ENCODE assay signal across 23 cellular contexts in genomic region chr14:94615254-94615653, GRCh38. TPM values are rescaled to one million over a fixed set of nuclear protein-coding genes. Genes with fewer than 3 reads are reported as not detected.
"Had no signal": no experiment of that assay in that cellular context is flagged by ENCODE, and none has a peak within 500 bp of the region (broad histone marks: within the 10 kb centered on the region; RNA-seq: fewer than 3 reads in every experiment).

No MANE protein-coding gene starts in this region.

- DNase-seq: effector memory CD8-positive, alpha-beta T cell; esophagus squamous epithelium; foreskin keratinocyte; head of caudate nucleus; kidney; left cardiac atrium; natural killer cell; stimulated activated CD4-positive, alpha-beta T cell treated with anti-CD3 and anti-CD28 coated beads, Interleukin-2, amount 100 ng/mL, for 24 hours; stimulated activated CD4-positive, alpha-beta T cell treated with anti-CD3 and anti-CD28 coated beads, Interleukin-4, amount 100 ng/mL, for 4 hours; stimulated activated naive B cell treated with anti-CD40 and anti-IgM and Interleukin-4, amounts not matched to agents 10 μg/mL and 1 μg/mL and 100 μg/mL, for 72 hours; stimulated activated naive CD8-positive, alpha-beta T cell treated with anti-CD3 and anti-CD28 coated beads, Interleukin-15, amount 100 ng/mL, for 72 hours; substantia nigra; upper lobe of left lung; uterus had no signal

- H3K4me1 ChIP-seq: upper lobe of left lung, uterus had no signal

- H3K27ac ChIP-seq: epithelial cell of prostate, esophagus squamous epithelium, foreskin keratinocyte, hepatocyte, right atrium auricular region, upper lobe of left lung, uterus had no signal

- H3K27me3 ChIP-seq: esophagus squamous epithelium, foreskin keratinocyte, hepatocyte, right atrium auricular region, upper lobe of left lung, uterus had no signal

- H3K36me3 ChIP-seq: upper lobe of left lung, uterus had no signal

- ATAC-seq: effector memory CD8-positive, alpha-beta T cell; foreskin keratinocyte; left cardiac atrium; natural killer cell; stimulated activated naive B cell treated with anti-CD40 and anti-IgM and Interleukin-4, amounts not matched to agents 10 μg/mL and 1 μg/mL and 100 μg/mL, for 72 hours; stimulated activated naive CD8-positive, alpha-beta T cell treated with anti-CD3 and anti-CD28 coated beads, Interleukin-15, amount 100 ng/mL, for 72 hours had no signal

- H3K9me3 ChIP-seq: uterus had no signal

- H3K4me3 ChIP-seq: hepatocyte, right atrium auricular region, upper lobe of left lung, uterus had no signal

RNA-seq across cellular contexts. Expression of gene SERPINA3, which starts 3.1 kb away (rescaled TPM):
- total RNA-seq: foreskin keratinocyte, natural killer cell, neural crest cell had no signal

RNA-seq across cellular contexts. Expression of gene SERPINA5, which starts 34.0 kb away (rescaled TPM):
- total RNA-seq: foreskin keratinocyte, myocyte, natural killer cell had no signal
- polyA plus RNA-seq: foreskin keratinocyte had no signal

RNA-seq across cellular contexts. Expression of gene SERPINA4, which starts 54.0 kb away (rescaled TPM):
- total RNA-seq: esophagus squamous epithelium, foreskin keratinocyte, left cardiac atrium, lower leg skin, mesothelial cell of epicardium, myocyte, natural killer cell, neural crest cell, osteocyte, posterior vena cava, right atrium auricular region had no signal
- polyA plus RNA-seq: foreskin keratinocyte had no signal
